In genomic region chr12:57844725-57845477, GRCh38 we compare ENCODE assay signal across 8 cellular contexts. TPM values are rescaled to one million over a fixed set of nuclear protein-coding genes. Genes with fewer than 3 reads are reported as not detected.
A peak's percentile ranks its signal among the peaks of the same experiment; 100 is the strongest.
DNase-seq lines count a peak whose midpoint lies in the region; ATAC-seq, FAIRE-seq and TF ChIP-seq lines count a peak whose summit lies in the region.

No MANE protein-coding gene starts in this region.

- peak overlapping the region; percentile 99 for H3K27ac ChIP-seq in HepG2 (ENCODE audit: extremely low read length, insufficient read depth, low read length)

- peak; percentile 1 for TF ChIP-seq CTCF in GM12873 (IDR thresholded peaks at IDR 0.05; ENCODE audit: insufficient read depth, low read depth, low read length, missing control alignments)
- no peak for TF ChIP-seq CTCF in HepG2 (CRISPR knock-in tag; IDR thresholded peaks at IDR 0.05)

- DNase-seq in 8988T = peak; percentile 59
- peak; percentile 30 to 52 for DNase-seq in SW 1271 (lab: John Stamatoyannopoulos, UW)
- DNase-seq in dedifferentiated amniotic fluid mesenchymal stem cell (ENCODE audit: extremely low spot score) = peak; percentile 52
- peak; percentile 68 for DNase-seq in HepG2 (ENCODE audit: low spot score)
- DNase-seq in stimulated activated naive CD8-positive, alpha-beta T cell treated with anti-CD3 and anti-CD28 coated beads, Interleukin-15, Interleukin-2, amounts not matched to agents 100 U/mL and 50 U/mL, for 24 hours = peak; percentile 58
- DNase-seq in inferior parietal cortex (ENCODE audit: extremely low spot score) = no peak

- peak; percentile 77 for FAIRE-seq in HepG2 (lab: Jason Lieb, UNC)

- peaks cover 0 to 10% of the 10 kb centered on the region in 2 experiments; a peak in 2 of 5 replicates for H3K27me3 ChIP-seq in HepG2 (ENCODE audit: control insufficient read depth in 1 of 2, insufficient read depth in 2 of 2, low read length in 2 of 2)

- peaks cover 61% of the 10 kb centered on the region for H3K79me2 ChIP-seq in HepG2 (ENCODE audit: insufficient read depth, low read length)

- no peaks in the 10 kb centered on the region for H3K9me3 ChIP-seq in HepG2 (ENCODE audit: low read length)

- no peaks in the 10 kb centered on the region; a peak in 2 of 5 replicates for H3K36me3 ChIP-seq in HepG2 (replicated peaks in 1 of 2; ENCODE audit: control insufficient read depth in 1 of 2, insufficient read depth in 2 of 2, low read length in 2 of 2)

- peak; percentile 5 for ATAC-seq in HG03066 (IDR thresholded peaks at IDR 0.05; ENCODE audit: low read depth, unreplicated experiment)
- ATAC-seq in HepG2 = peak; percentile 39
- peak; percentile 29 for ATAC-seq in stimulated activated naive CD8-positive, alpha-beta T cell treated with anti-CD3 and anti-CD28 coated beads, Interleukin-15, Interleukin-2, amounts not matched to agents 100 U/mL and 50 U/mL, for 24 hours

- BruUV-seq in HepG2 (replicated peaks; lab: Mats Ljungman, UMichigan) = no TSS peak

- TF ChIP-seq RAD21 in HepG2 (CRISPR knock-in tag; IDR thresholded peaks at IDR 0.05) = no peak

- peak in 1 of 2 experiments; percentile 39; a peak in 2 of 4 replicates for TF ChIP-seq POLR2A in HepG2 (IDR thresholded peaks at IDR 0.05; ENCODE audit: insufficient read depth in 1 of 2, low read depth in 2 of 2, low read length in 2 of 2)

- peaks cover 62% of the 10 kb centered on the region for H3K4me1 ChIP-seq in HepG2 (ENCODE audit: insufficient read depth, low read length)

- no peak overlapping the region for H2AFZ ChIP-seq in HepG2 (ENCODE audit: low read length)

- CTCF ChIA-PET in HepG2 (lab: Yijun Ruan, JAX; ENCODE audit: low intra/inter-chr PET ratio, low total read pairs) = no interaction called here

- intact Hi-C loops in HepG2 (cut with micrococcal nuclease; ENCODE audit: unreplicated experiment) = loop anchor here (2.0 to 5.0 kb wide), 2 partner anchors 14 to 73 kb away; partner anchors contain the start of genes EEF1AKMT3 and METTL1

- in situ Hi-C loops in HepG2 (cut with HindIII; ENCODE audit: extremely low pct_ligation_motif_present, low pct_unique_long_range_greater_than_20kb) = loop anchor here (5.0 kb wide), 1 partner anchor 52 kb away; no protein-coding TSS in a partner anchor

- H3K9ac ChIP-seq in HepG2 (ENCODE audit: insufficient read depth, low read depth, low read length) = peak overlapping the region; percentile 95

- peak overlapping the region; percentile 88 for H3K4me2 ChIP-seq in HepG2 (ENCODE audit: low read depth, low read length)

- 4% methylated on average over 7 of the region's 42 CpGs for WGBS in HepG2 (ENCODE audit: low lambda C conversion rate)

- peak overlapping the region; percentile 90 to 100 (median 99) for H3K4me3 ChIP-seq in HepG2 (replicated peaks in 1 of 3; ENCODE audit: insufficient read depth in 1 of 3, low read depth in 2 of 3, low read length in 3 of 3)

- POLR2A ChIA-PET in HepG2 (lab: Yijun Ruan, JAX) = interaction anchor here (0.8 to 5.6 kb wide), 15 partner anchors 7 to 96 kb away, joined by 3 to 110 read pairs (median 4); partner anchors contain the start of genes ATP23, AVIL, CDK4 and EEF1AKMT3

- TF ChIP-seq EP300 in HepG2 (IDR thresholded peaks at IDR 0.05; ENCODE audit: low read depth in 2 of 2, low read length in 2 of 2) (no peak), HepG2 (CRISPR knock-in tag; IDR thresholded peaks at IDR 0.05; ENCODE audit: borderline replicate concordance) (no peak)

- H4K20me1 ChIP-seq in HepG2 (ENCODE audit: insufficient read depth, low read length) = peaks cover 55% of the 10 kb centered on the region

TF ChIP-seq in HepG2, 621 proteins besides CTCF, POLR2A, EP300 and RAD21 (continues in another document):
- TF ChIP-seq ZNF17 (CRISPR knock-in tag; IDR thresholded peaks at IDR 0.05) = no peak
- no peak for TF ChIP-seq DNMT1 (CRISPR knock-in tag; IDR thresholded peaks at IDR 0.05)
- TF ChIP-seq ZNF878 (CRISPR knock-in tag; IDR thresholded peaks at IDR 0.05) = no peak
- TF ChIP-seq CEBPG (CRISPR knock-in tag; IDR thresholded peaks at IDR 0.05) = peak; percentile 76
- 0 out of 2 replicates have a peak, but pooled peaks have one; percentile 8 for TF ChIP-seq HNF4A (CRISPR knock-in tag; IDR thresholded peaks at IDR 0.05)
- TF ChIP-seq SNRNP70 (IDR thresholded peaks at IDR 0.05; ENCODE audit: low read depth, low read length) = no peak
- no peak for TF ChIP-seq ZNF574 (CRISPR knock-in tag; IDR thresholded peaks at IDR 0.05)
- TF ChIP-seq ZMYM3 (CRISPR knock-in tag; IDR thresholded peaks at IDR 0.05) = peak; percentile 33; the same call in 1 of the 2 replicates
- TF ChIP-seq ZNF446 (CRISPR knock-in tag; IDR thresholded peaks at IDR 0.05) = no peak
- peak; percentile 22; the same call in 1 of the 2 replicates for TF ChIP-seq CEBPB (IDR thresholded peaks at IDR 0.05; ENCODE audit: borderline replicate concordance, low read depth, low read length)

RNA-seq across cellular contexts. Expression of gene CTDSP2, which starts 1.6 kb away (rescaled TPM):
- 38.1 and 42.4 TPM in 2 replicates for total RNA-seq in HepG2 (2016; rRNA removed; fragmentation: Illumina TruSeq; extraction: Trizol)
- total RNA-seq in HepG2 (2016; cell fraction: cytosol; rRNA removed; fragmentation: Illumina TruSeq; extraction: Trizol; ENCODE audit: low read depth) = 20.5 and 21.6 TPM in 2 replicates
- total RNA-seq in HepG2 (2016; cell fraction: insoluble cytoplasmic fraction; rRNA removed; fragmentation: Illumina TruSeq; extraction: Trizol) = 37.7 and 41.1 TPM in 2 replicates
- total RNA-seq in HepG2 (2016; cell fraction: membrane; rRNA removed; fragmentation: Illumina TruSeq; extraction: Trizol) = 60.6 and 65.1 TPM in 2 replicates
- total RNA-seq in HepG2 (2016; cell fraction: nucleus; rRNA removed; fragmentation: Illumina TruSeq; extraction: Trizol) = 35.7 and 38.6 TPM in 2 replicates
- polyA plus RNA-seq in HepG2 (2011; rRNA removed) = 82.5 and 91.3 TPM in 2 replicates
- 94.6 and 96.0 TPM in 2 replicates for polyA plus RNA-seq in HepG2 (2011; cell fraction: cytosol; rRNA removed)
- 121 and 124 TPM in 2 replicates for polyA plus RNA-seq in HepG2 (2011; cell fraction: nucleus; rRNA removed)
- 68.6 and 96.3 TPM in 2 replicates for polyA plus RNA-seq in HepG2 (2012)
- polyA plus RNA-seq in HepG2 (2016; cell fraction: cytosol; fragmentation: Illumina TruSeq; extraction: Trizol; ENCODE audit: low read depth) = 59.2 and 67.3 TPM in 2 replicates
- 57.7 and 67.3 TPM in 2 replicates for polyA plus RNA-seq in HepG2 (2016; cell fraction: insoluble cytoplasmic fraction; fragmentation: Illumina TruSeq; extraction: Trizol; ENCODE audit: low read depth)
- 88.5 and 93.3 TPM in 2 replicates for polyA plus RNA-seq in HepG2 (2016; cell fraction: membrane; fragmentation: Illumina TruSeq; extraction: Trizol; ENCODE audit: low read depth)
- 61.0 and 66.5 TPM in 2 replicates for polyA plus RNA-seq in HepG2 (2016; cell fraction: nucleus; fragmentation: Illumina TruSeq; extraction: Trizol; ENCODE audit: insufficient read depth, low read depth)
- polyA minus RNA-seq in HepG2 (2011; rRNA and poly(A)+ RNA removed; ENCODE audit: low replicate concordance) = 118 and 141 TPM in 2 replicates
- 57.9 and 82.7 TPM in 2 replicates for polyA minus RNA-seq in HepG2 (2011; cell fraction: cytosol; rRNA and poly(A)+ RNA removed)
- polyA minus RNA-seq in HepG2 (2011; cell fraction: nucleus; rRNA and poly(A)+ RNA removed) = 88.2 and 116 TPM in 2 replicates

RNA-seq across cellular contexts. Expression of gene AVIL, which starts 26.4 kb away (rescaled TPM):
- 0.53 and 1.2 TPM in 2 replicates for total RNA-seq in HepG2 (2016; rRNA removed; fragmentation: Illumina TruSeq; extraction: Trizol)
- total RNA-seq in HepG2 (2016; cell fraction: cytosol; rRNA removed; fragmentation: Illumina TruSeq; extraction: Trizol; ENCODE audit: low read depth) = 0.18 and 0.30 TPM in 2 replicates
- 0.52 and 0.54 TPM in 2 replicates for total RNA-seq in HepG2 (2016; cell fraction: insoluble cytoplasmic fraction; rRNA removed; fragmentation: Illumina TruSeq; extraction: Trizol)
- total RNA-seq in HepG2 (2016; cell fraction: membrane; rRNA removed; fragmentation: Illumina TruSeq; extraction: Trizol) = 0.21 and 0.40 TPM in 2 replicates
- total RNA-seq in HepG2 (2016; cell fraction: nucleus; rRNA removed; fragmentation: Illumina TruSeq; extraction: Trizol) = 0.44 and 0.59 TPM in 2 replicates
- polyA plus RNA-seq in HepG2 (2011; rRNA removed) = 1.4 and 2.0 TPM in 2 replicates
- polyA plus RNA-seq in HepG2 (2011; cell fraction: cytosol; rRNA removed) = 0.56 and 0.60 TPM in 2 replicates
- polyA plus RNA-seq in HepG2 (2011; cell fraction: nucleus; rRNA removed) = 3.6 and 16.3 TPM in 2 replicates
- polyA plus RNA-seq in HepG2 (2012) = 1.6 and 2.2 TPM in 2 replicates
- polyA plus RNA-seq in HepG2 (2016; cell fraction: cytosol; fragmentation: Illumina TruSeq; extraction: Trizol; ENCODE audit: low read depth) = 0.09 TPM in 1 of 2 replicates, not detected in the other
- polyA plus RNA-seq in HepG2 (2016; cell fraction: insoluble cytoplasmic fraction; fragmentation: Illumina TruSeq; extraction: Trizol; ENCODE audit: low read depth) = 0.40 and 0.47 TPM in 2 replicates
- polyA plus RNA-seq in HepG2 (2016; cell fraction: membrane; fragmentation: Illumina TruSeq; extraction: Trizol; ENCODE audit: low read depth) = 0.12 and 0.19 TPM in 2 replicates
- polyA plus RNA-seq in HepG2 (2016; cell fraction: nucleus; fragmentation: Illumina TruSeq; extraction: Trizol; ENCODE audit: insufficient read depth, low read depth) = 1.2 and 1.8 TPM in 2 replicates
- polyA minus RNA-seq in HepG2 (2011; rRNA and poly(A)+ RNA removed; ENCODE audit: low replicate concordance) = 0.54 and 2.1 TPM in 2 replicates
- polyA minus RNA-seq in HepG2 (2011; cell fraction: cytosol; rRNA and poly(A)+ RNA removed) = 0.70 and 1.2 TPM in 2 replicates
- 3.6 and 3.7 TPM in 2 replicates for polyA minus RNA-seq in HepG2 (2011; cell fraction: nucleus; rRNA and poly(A)+ RNA removed)
